Comparison of ENCODE assay signal across 14 cellular contexts in genomic region chr9:128257086-128257825, GRCh38. TPM values are rescaled to one million over a fixed set of nuclear protein-coding genes. Genes with fewer than 3 reads are reported as not detected.
A peak's percentile ranks its signal among the peaks of the same experiment; 100 is the strongest.
DNase-seq lines count a peak whose midpoint lies in the region; FAIRE-seq and TF ChIP-seq lines count a peak whose summit lies in the region.
"Had no signal": no experiment of that assay in that cellular context is flagged by ENCODE, and none has a peak within 500 bp of the region (broad histone marks: within the 10 kb centered on the region; RNA-seq: fewer than 3 reads in every experiment).

No MANE protein-coding gene starts in this region.

- H2BK5ac ChIP-seq in H1 (ENCODE audit: low read depth, low read length): no peak overlapping the region

- H3K4me2 ChIP-seq in H1 (ENCODE audit: insufficient read depth in 1 of 2, low read depth in 2 of 2, low read length in 2 of 2) (no peak overlapping the region), osteoblast (ENCODE audit: insufficient read depth, low read length) (no peak overlapping the region)

- H2BK120ac ChIP-seq in H1 (replicated peaks; ENCODE audit: low read depth, low read length): no peak overlapping the region

- peak overlapping the region; percentile 3; the same call in 1 of the 2 replicates for H3K27ac Mint-ChIP-seq in HFFc6
- H3K27ac Mint-ChIP-seq: CD8-positive, alpha-beta memory T cell had no signal

- no peak for TF ChIP-seq RAD21 in H1 (IDR thresholded peaks at IDR 0.05 in 1 of 2, conservative IDR thresholded peaks at IDR 0.05 in 1 of 2; ENCODE audit: low read depth in 2 of 2, low read length in 2 of 2)

- H2BK20ac ChIP-seq in H1 (ENCODE audit: low read length): no peak overlapping the region

- peak overlapping the region; percentile 35; the same call in 1 of the 2 replicates for H4K8ac ChIP-seq in H1 (ENCODE audit: extremely low read depth, insufficient read depth, low read length)

- H3K9me3 Mint-ChIP-seq in HFFc6: no peaks in the 10 kb centered on the region
- H3K9me3 Mint-ChIP-seq: CD8-positive, alpha-beta memory T cell had no signal

- POLR2A ChIA-PET in H1 (lab: Charles Lee; ENCODE audit: partially characterized antibody): interaction anchor here (0.6 to 1.6 kb wide), 3 partner anchors 11 to 50 kb away, joined by 3 read pairs; no protein-coding TSS in a partner anchor

- H3K9ac ChIP-seq in H1 (replicated peaks in 1 of 4; ENCODE audit: extremely low read depth in 1 of 4, low read depth in 3 of 4, low read length in 3 of 4): no peak overlapping the region

- no peak for TF ChIP-seq EP300 in H1 (IDR thresholded peaks at IDR 0.05; ENCODE audit: borderline replicate concordance in 1 of 2, low read depth in 2 of 2, low read length in 2 of 2)
- TF ChIP-seq EP300 in ovary (IDR thresholded peaks at IDR 0.05): no peak

- H3K4ac ChIP-seq in H1 (replicated peaks; ENCODE audit: insufficient read length, low read depth, low read length): no peak overlapping the region

- H3K9me3 ChIP-seq in H1 (ENCODE audit: insufficient read depth in 2 of 2, low read depth in 1 of 2, low read length in 1 of 2) (no peaks in the 10 kb centered on the region), osteoblast (ENCODE audit: low read depth, low read length) (no peaks in the 10 kb centered on the region), ovary (no peaks in the 10 kb centered on the region)

- CTCF ChIA-PET in H1 (lab: Charles Lee; ENCODE audit: partially characterized antibody): interaction anchor here (0.6 to 7.9 kb wide), 9 partner anchors 8 to 141 kb away, joined by 3 to 58 read pairs (median 4); no protein-coding TSS in a partner anchor

- H4K20me1 ChIP-seq in H1 (replicated peaks in 1 of 2; ENCODE audit: control insufficient read depth in 1 of 2, insufficient read depth in 2 of 2, low read length in 2 of 2): peaks cover 8 to 17% of the 10 kb centered on the region in 2 experiments
- peaks cover 28% of the 10 kb centered on the region for H4K20me1 ChIP-seq in osteoblast (ENCODE audit: insufficient read depth, low read length)

- H2BK12ac ChIP-seq in H1 (ENCODE audit: low read depth, low read length): no peak overlapping the region

- H3K27me3 Mint-ChIP-seq in HFFc6 (ENCODE audit: insufficient read depth): peaks cover 12% of the 10 kb centered on the region

- DNase-seq in DMS79 (lab: John Stamatoyannopoulos, UW) (peak; percentile 62), HFFc6 (no peak), H1 (ENCODE audit: low read depth in 1 of 2, low spot score in 2 of 2) (no peak), osteoblast (ENCODE audit: insufficient read length, low spot score, missing footprints) (peak; percentile 66), NCI-H2227 (lab: John Stamatoyannopoulos, UW; ENCODE audit: unreplicated experiment) (no peak), UCSD-AML1 (lab: John Stamatoyannopoulos, UW; ENCODE audit: unreplicated experiment) (no peak), ovary (no peak)
- DNase-seq: CD8-positive, alpha-beta memory T cell; GOT3; Karpas-422; MM.1S; NCI-H1105 treated with DMSO at 0.1 percent for 48 hours; NCI-H1930; NCI-H526 treated with DMSO at 0.1 percent for 48 hours had no signal

- H3K36me3 ChIP-seq in H1 (ENCODE audit: control insufficient read depth in 2 of 4, insufficient read depth in 4 of 4, low read length in 3 of 4): peaks cover 4 to 32% (median 18%) of the 10 kb centered on the region in 4 experiments; a peak in 6 of 8 replicates
- H3K36me3 ChIP-seq in osteoblast (ENCODE audit: insufficient read depth, low read length): peaks cover 67% of the 10 kb centered on the region
- no peaks in the 10 kb centered on the region for H3K36me3 ChIP-seq in ovary

- no peak overlapping the region for H3K14ac ChIP-seq in H1 (ENCODE audit: insufficient read length)

- no peak for FAIRE-seq in H1 (lab: Jason Lieb, UNC)

- peaks cover 22% of the 10 kb centered on the region for H3K36me3 Mint-ChIP-seq in HFFc6 (ENCODE audit: low read depth)

- peaks cover 0 to 3% (median 2%) of the 10 kb centered on the region in 4 experiments; a peak in 3 of 7 replicates for H3K4me1 ChIP-seq in H1 (replicated peaks in 1 of 4; ENCODE audit: control insufficient read depth in 3 of 4, insufficient read depth in 4 of 4, low read length in 3 of 4)
- H3K4me1 ChIP-seq in osteoblast (ENCODE audit: insufficient read depth, low read length): no peaks in the 10 kb centered on the region
- H3K4me1 ChIP-seq in ovary (ENCODE audit: insufficient read depth): no peaks in the 10 kb centered on the region

- no peak overlapping the region for H4K91ac ChIP-seq in H1 (replicated peaks; ENCODE audit: insufficient read length, low read length)

- H2BK15ac ChIP-seq in H1 (ENCODE audit: low read length): no peak overlapping the region

- H3K56ac ChIP-seq in H1 (replicated peaks; ENCODE audit: insufficient read length, low read depth, low read length): no peak overlapping the region

- H3K79me2 ChIP-seq in H1 (ENCODE audit: control insufficient read depth in 1 of 2, insufficient read depth in 2 of 2, low read length in 2 of 2) (peaks cover 0 to 1% of the 10 kb centered on the region in 2 experiments; a peak in 1 of 4 replicates), osteoblast (ENCODE audit: insufficient read depth, low read length) (no peaks in the 10 kb centered on the region)

- no peak overlapping the region for H4K5ac ChIP-seq in H1 (ENCODE audit: insufficient read length, low read depth, low read length)

- TF ChIP-seq CTCF in HFFc6 (IDR thresholded peaks at IDR 0.05) (no peak), H1 (IDR thresholded peaks at IDR 0.05; ENCODE audit: control extremely low read depth in 1 of 3, insufficient read depth in 1 of 3, low read depth in 1 of 3, low read length in 3 of 3) (no peak), osteoblast (IDR thresholded peaks at IDR 0.05; ENCODE audit: extremely low read depth, low read depth, low read length) (no peak), ovary (IDR thresholded peaks at IDR 0.05) (no peak)

- 91% methylated on average over 21 of the region's 23 CpGs; no CpG with 5 or more reads in 1 of the 2 experiments for WGBS in H1 (ENCODE audit: extremely low coverage in 1 of 2, insufficient coverage in 1 of 2, insufficient read length in 1 of 2, insufficient replicate concordance in 2 of 2, low coverage in 1 of 2, low lambda C conversion rate in 2 of 2, missing lambda C conversion rate in 1 of 2), 2 experiments
- WGBS in ovary, 3 donors: 76 to 78% (median 77%) methylated on average over 23 of the region's 23 CpGs

- TF ChIP-seq POLR2A in H1 (IDR thresholded peaks at IDR 0.05; ENCODE audit: control extremely low read depth in 1 of 2, low read depth in 2 of 2, low read length in 2 of 2) (no peak), ovary (IDR thresholded peaks at IDR 0.05) (no peak)

- H2AK5ac ChIP-seq in H1 (ENCODE audit: low read depth, low read length): no peak overlapping the region

- H3K23ac ChIP-seq in H1 (ENCODE audit: insufficient read length): no peak overlapping the region

- H3K4me3 ChIP-seq in H1 (ENCODE audit: extremely low read depth in 1 of 4, insufficient read depth in 2 of 4, low read depth in 3 of 4, low read length in 4 of 4): no peak overlapping the region
- H3K4me3 ChIP-seq in osteoblast (ENCODE audit: insufficient read depth, low read length): no peak overlapping the region
- no peak overlapping the region for H3K4me3 ChIP-seq in ovary

- intact Hi-C loops in ovary (cut with DNase I): no loop called here

- peaks cover 1% of the 10 kb centered on the region; the same call in 1 of the 2 replicates for H3K79me1 ChIP-seq in H1 (ENCODE audit: low read depth, low read length)

- H2AFZ ChIP-seq in H1 (ENCODE audit: low read length) (no peak overlapping the region), osteoblast (ENCODE audit: low read length) (no peak overlapping the region)

- peaks cover under 1% of the 10 kb centered on the region for H3K4me1 Mint-ChIP-seq in HFFc6 (ENCODE audit: low read depth)
- H3K4me1 Mint-ChIP-seq: CD8-positive, alpha-beta memory T cell had no signal

- H3K27ac ChIP-seq in H1 (ENCODE audit: low read depth, low read length) (no peak overlapping the region), osteoblast (ENCODE audit: low read depth, low read length) (no peak overlapping the region), ovary (no peak overlapping the region)

- H3K4me3 Mint-ChIP-seq in HFFc6: no peak overlapping the region; the same call in 1 of the 2 replicates

- no peak overlapping the region for H3K18ac ChIP-seq in H1 (ENCODE audit: extremely low read depth, low read length)

- no peaks in the 10 kb centered on the region for H3K23me2 ChIP-seq in H1 (ENCODE audit: low read depth, low read length)

- H3K27me3 ChIP-seq in H1 (replicated peaks in 1 of 4; ENCODE audit: control insufficient read depth in 3 of 4, extremely low read depth in 1 of 4, insufficient read depth in 3 of 4, low read length in 3 of 4) (no peaks in the 10 kb centered on the region), osteoblast (ENCODE audit: insufficient read depth, low read length) (no peaks in the 10 kb centered on the region), ovary (no peaks in the 10 kb centered on the region)

RNA-seq across cellular contexts. Expression of gene GOLGA2, which starts 18.6 kb away (rescaled TPM):
- total RNA-seq in HFFc6 (2021; fragmentation: NEBNext Ultra II Directional; extraction: Animal tissue kit (Norgen Biotek cat#: 25700)): 100 to 1,000 TPM; 142 to 167 (median 156) TPM
- total RNA-seq in H1 (2021; fragmentation: NEBNext Ultra II Directional; extraction: Animal tissue kit (Norgen Biotek cat#: 25700)): 43.6 and 50.1 TPM in 2 replicates
- polyA plus RNA-seq in H1 (2011; rRNA removed) (13.1 and 15.9 TPM in 2 replicates), ovary (100 to 1,000 TPM in 1 of 2 donors, 10 to 100 TPM in 1; 63.7 to 114 TPM)
- 22.9 TPM for polyA plus RNA-seq in H1 (2011; cell fraction: cytosol; rRNA removed)
- 30.3 TPM for polyA plus RNA-seq in H1 (2011; cell fraction: nucleus; rRNA removed)
- polyA plus RNA-seq in H1 (2012, experiment 1 of 2): 30.5 to 43.8 TPM (median 37.6 TPM) in 4 replicates
- polyA plus RNA-seq in H1 (2012, experiment 2 of 2): 16.1 TPM
- polyA plus RNA-seq in H1 (2013, experiment 1 of 2): 29.7 TPM
- 31.5 TPM for polyA plus RNA-seq in H1 (2013, experiment 2 of 2)
- polyA minus RNA-seq in H1 (2011; rRNA and poly(A)+ RNA removed): 14.7 and 17.2 TPM in 2 replicates
- 13.5 TPM for polyA minus RNA-seq in H1 (2011; cell fraction: cytosol; rRNA and poly(A)+ RNA removed)
- polyA minus RNA-seq in H1 (2011; cell fraction: nucleus; rRNA and poly(A)+ RNA removed): 22.6 TPM
- total RNA-seq in osteoblast (121 and 137 TPM in 2 replicates), ovary (100 to 1,000 TPM in 4 of 7 donors, 10 to 100 TPM in 3; 53.2 to 117 (median 107) TPM)

RNA-seq across cellular contexts. Expression of gene SWI5, which starts 18.8 kb away (rescaled TPM):
- 10 to 100 TPM; 40.7 to 46.7 (median 41.9) TPM for total RNA-seq in HFFc6 (2021; fragmentation: NEBNext Ultra II Directional; extraction: Animal tissue kit (Norgen Biotek cat#: 25700))
- total RNA-seq in H1 (2021; fragmentation: NEBNext Ultra II Directional; extraction: Animal tissue kit (Norgen Biotek cat#: 25700)): 25.5 and 29.0 TPM in 2 replicates
- polyA plus RNA-seq in H1 (2011; rRNA removed) (54.6 and 59.5 TPM in 2 replicates), ovary (10 to 100 TPM; 34.4 to 46.4 TPM)
- polyA plus RNA-seq in H1 (2011; cell fraction: cytosol; rRNA removed): 63.6 TPM
- 34.7 TPM for polyA plus RNA-seq in H1 (2011; cell fraction: nucleus; rRNA removed)
- polyA plus RNA-seq in H1 (2012, experiment 1 of 2): 34.0 to 43.9 TPM (median 40.7 TPM) in 4 replicates
- polyA plus RNA-seq in H1 (2012, experiment 2 of 2): 21.8 TPM
- 29.0 TPM for polyA plus RNA-seq in H1 (2013, experiment 1 of 2)
- 30.0 TPM for polyA plus RNA-seq in H1 (2013, experiment 2 of 2)
- 27.7 and 27.8 TPM in 2 replicates for polyA minus RNA-seq in H1 (2011; rRNA and poly(A)+ RNA removed)
- 5.5 TPM for polyA minus RNA-seq in H1 (2011; cell fraction: cytosol; rRNA and poly(A)+ RNA removed)
- polyA minus RNA-seq in H1 (2011; cell fraction: nucleus; rRNA and poly(A)+ RNA removed): 11.5 TPM
- total RNA-seq in osteoblast (19.2 and 20.3 TPM in 2 replicates), ovary (10 to 100 TPM; 22.4 to 48.9 (median 29.5) TPM)

RNA-seq across cellular contexts. Expression of gene DNM1, which starts 54.1 kb away (rescaled TPM):
- total RNA-seq in HFFc6 (2021; fragmentation: NEBNext Ultra II Directional; extraction: Animal tissue kit (Norgen Biotek cat#: 25700)): 10 to 100 TPM; 17.4 to 38.2 (median 32.7) TPM
- total RNA-seq in H1 (2021; fragmentation: NEBNext Ultra II Directional; extraction: Animal tissue kit (Norgen Biotek cat#: 25700)): 43.7 and 62.7 TPM in 2 replicates
- polyA plus RNA-seq in H1 (2011; rRNA removed): 34.3 and 55.4 TPM in 2 replicates
- polyA plus RNA-seq in H1 (2011; cell fraction: cytosol; rRNA removed): 38.5 TPM
- 182 TPM for polyA plus RNA-seq in H1 (2011; cell fraction: nucleus; rRNA removed)
- 63.2 to 75.1 TPM (median 67.5 TPM) in 4 replicates for polyA plus RNA-seq in H1 (2012, experiment 1 of 2)
- polyA plus RNA-seq in H1 (2012, experiment 2 of 2): 27.0 TPM
- polyA plus RNA-seq in H1 (2013, experiment 1 of 2): 35.2 TPM
- 29.3 TPM for polyA plus RNA-seq in H1 (2013, experiment 2 of 2)
- polyA minus RNA-seq in H1 (2011; rRNA and poly(A)+ RNA removed): 80.1 and 86.2 TPM in 2 replicates
- 43.2 TPM for polyA minus RNA-seq in H1 (2011; cell fraction: cytosol; rRNA and poly(A)+ RNA removed)
- 108 TPM for polyA minus RNA-seq in H1 (2011; cell fraction: nucleus; rRNA and poly(A)+ RNA removed)
- 3.6 and 6.5 TPM in 2 replicates for total RNA-seq in osteoblast
- total RNA-seq in ovary: 10 to 100 TPM in 1 of 7 donors, 1 to 10 TPM in 6; 1.2 to 10.4 (median 4.6) TPM
- 1 to 10 TPM; 2.0 to 7.6 TPM for polyA plus RNA-seq in ovary

Comparison
In these comparisons a context has a peak if more than half of its experiments do, and no peak if none do; other contexts are left out.
1. DNase-seq: peak in DMS79 (single experiment) and osteoblast (single experiment); none in HFFc6 (single experiment), H1 (0 of 2), NCI-H2227 (single experiment), UCSD-AML1 (single experiment) and ovary (0 of 5).